Comparison of ENCODE assay signal across 14 cellular contexts in the genomic region with DNA sequence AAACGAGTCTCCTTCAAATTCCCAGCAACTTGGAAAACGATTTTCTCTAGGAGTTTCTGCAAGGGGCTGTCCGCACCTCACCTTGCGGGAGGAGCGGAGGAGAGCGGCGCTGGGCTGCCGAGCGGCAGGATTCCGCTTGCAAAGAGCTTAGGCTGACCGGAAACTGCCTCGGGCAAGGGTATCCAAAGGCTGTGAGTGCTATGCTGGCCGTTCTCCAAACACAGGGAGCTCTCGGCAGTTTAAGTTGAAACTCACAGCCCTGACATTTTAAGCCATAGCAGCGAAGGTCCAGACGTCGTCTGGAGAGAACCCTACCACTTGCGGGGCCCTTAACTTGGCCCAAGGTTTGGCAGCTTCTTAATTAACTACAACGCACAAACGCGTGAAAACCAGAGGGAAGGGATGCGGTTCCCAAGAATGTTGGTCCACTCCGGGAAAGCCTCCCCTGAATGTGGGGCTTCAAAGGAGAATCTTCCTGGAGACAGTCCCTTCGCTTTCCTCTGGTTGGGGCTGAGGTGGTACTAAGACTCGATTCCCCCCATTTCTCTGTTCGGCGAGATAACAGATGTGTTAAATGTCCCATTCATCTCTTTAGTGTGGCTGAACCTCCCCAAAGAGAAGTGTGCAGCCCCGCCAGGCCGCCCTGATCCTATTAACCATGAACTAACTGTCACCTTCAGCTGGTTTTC. TPM values are rescaled to one million over a fixed set of nuclear protein-coding genes. Genes with fewer than 3 reads are reported as not detected.
DNase-seq lines count a peak whose midpoint lies in the region; ATAC-seq and TF ChIP-seq lines count a peak whose summit lies in the region.
"Had no signal": no experiment of that assay in that cellular context is flagged by ENCODE, and none has a peak within 500 bp of the region (broad histone marks: within the 10 kb centered on the region; RNA-seq: fewer than 3 reads in every experiment).

No MANE protein-coding gene starts in this region.

- TF ChIP-seq CTCF in BE2C (IDR thresholded peaks at IDR 0.05; ENCODE audit: low read depth, low read length) = no peak

- no peaks in the 10 kb centered on the region; the same call in 1 of the 2 replicates for H3K4me1 ChIP-seq in BE2C

- DNase-seq in BE2C (peak; percentile 77), ELR (ENCODE audit: low read depth) (peak; percentile 27), activated gamma-delta T cell (lab: John Stamatoyannopoulos, UW) (no peak), NCI-H226 (no peak), AG20443 (ENCODE audit: low spot score) (no peak)
- DNase-seq: activated CD4-positive, CD25-positive, alpha-beta regulatory T cell; IMR-90; left ventricle myocardium inferior; pancreas; SIG-M5; stimulated activated CD4-positive, alpha-beta T cell treated with anti-CD3 and anti-CD28 coated beads, Interleukin-15, amount 100 ng/mL, for 24 hours had no signal

- peaks cover 59% of the 10 kb centered on the region for H3K27me3 ChIP-seq in BE2C

- ATAC-seq in HG03135 (IDR thresholded peaks at IDR 0.05; ENCODE audit: unreplicated experiment) = no peak
- ATAC-seq: pancreas had no signal

- peak overlapping the region; percentile 45 for H3K4me3 ChIP-seq in BE2C (ENCODE audit: low read depth, low read length)
- H3K4me3 ChIP-seq in iPS-18c (ENCODE audit: insufficient read depth, low read depth, low read length) = peak overlapping the region; percentile 24; the same call in 1 of the 2 replicates
- H3K4me3 ChIP-seq: left ventricle myocardium inferior, pancreas had no signal

- no peaks in the 10 kb centered on the region for H3K36me3 ChIP-seq in BE2C
- H3K36me3 ChIP-seq: left ventricle myocardium inferior, pancreas had no signal

- H3K9me3 ChIP-seq in BE2C = no peaks in the 10 kb centered on the region
- H3K9me3 ChIP-seq in iPS-18c (ENCODE audit: control insufficient read depth, insufficient read depth, low read length) = no peaks in the 10 kb centered on the region
- H3K9me3 ChIP-seq: left ventricle myocardium inferior, pancreas had no signal

TF ChIP-seq in PFSK-1, 5 proteins besides CTCF, POLR2A, EP300 and RAD21:
- TF ChIP-seq, protein P1, sequence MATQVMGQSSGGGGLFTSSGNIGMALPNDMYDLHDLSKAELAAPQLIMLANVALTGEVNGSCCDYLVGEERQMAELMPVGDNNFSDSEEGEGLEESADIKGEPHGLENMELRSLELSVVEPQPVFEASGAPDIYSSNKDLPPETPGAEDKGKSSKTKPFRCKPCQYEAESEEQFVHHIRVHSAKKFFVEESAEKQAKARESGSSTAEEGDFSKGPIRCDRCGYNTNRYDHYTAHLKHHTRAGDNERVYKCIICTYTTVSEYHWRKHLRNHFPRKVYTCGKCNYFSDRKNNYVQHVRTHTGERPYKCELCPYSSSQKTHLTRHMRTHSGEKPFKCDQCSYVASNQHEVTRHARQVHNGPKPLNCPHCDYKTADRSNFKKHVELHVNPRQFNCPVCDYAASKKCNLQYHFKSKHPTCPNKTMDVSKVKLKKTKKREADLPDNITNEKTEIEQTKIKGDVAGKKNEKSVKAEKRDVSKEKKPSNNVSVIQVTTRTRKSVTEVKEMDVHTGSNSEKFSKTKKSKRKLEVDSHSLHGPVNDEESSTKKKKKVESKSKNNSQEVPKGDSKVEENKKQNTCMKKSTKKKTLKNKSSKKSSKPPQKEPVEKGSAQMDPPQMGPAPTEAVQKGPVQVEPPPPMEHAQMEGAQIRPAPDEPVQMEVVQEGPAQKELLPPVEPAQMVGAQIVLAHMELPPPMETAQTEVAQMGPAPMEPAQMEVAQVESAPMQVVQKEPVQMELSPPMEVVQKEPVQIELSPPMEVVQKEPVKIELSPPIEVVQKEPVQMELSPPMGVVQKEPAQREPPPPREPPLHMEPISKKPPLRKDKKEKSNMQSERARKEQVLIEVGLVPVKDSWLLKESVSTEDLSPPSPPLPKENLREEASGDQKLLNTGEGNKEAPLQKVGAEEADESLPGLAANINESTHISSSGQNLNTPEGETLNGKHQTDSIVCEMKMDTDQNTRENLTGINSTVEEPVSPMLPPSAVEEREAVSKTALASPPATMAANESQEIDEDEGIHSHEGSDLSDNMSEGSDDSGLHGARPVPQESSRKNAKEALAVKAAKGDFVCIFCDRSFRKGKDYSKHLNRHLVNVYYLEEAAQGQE (IDR thresholded peaks at IDR 0.05; ENCODE audit: insufficient read depth in 1 of 2, low read depth in 2 of 2, low read length in 2 of 2) = peak; percentile 5 to 40; a peak in 2 of 4 replicates
- no peak for TF ChIP-seq POLR2AphosphoS5 (IDR thresholded peaks at IDR 0.05; ENCODE audit: low read depth, low read length)
TF ChIP-seq in PFSK-1: peak in this region for 1.

RNA-seq across cellular contexts. Expression of gene DBX1, which starts 1.1 kb away (rescaled TPM):
- polyA plus RNA-seq in BE2C (2012; ENCODE audit: insufficient read depth, insufficient read length, low read depth) = not detected
- polyA plus RNA-seq in PFSK-1 (2012; ENCODE audit: insufficient read length, low read depth) = not detected
- polyA plus RNA-seq: IMR-90, pancreas had no signal

Comparison
In these comparisons a context has a peak if more than half of its experiments do, and no peak if none do; other contexts are left out.
1. DNase-seq: peak in BE2C (single experiment) and ELR (single experiment); none in activated gamma-delta T cell (single experiment), NCI-H226 (single experiment) and AG20443 (single experiment).